In genomic region chr4:94262163-94263016, GRCh38 we compare ENCODE assay signal across 1 cellular context.
TF ChIP-seq lines count a peak whose summit lies in the region.

No MANE protein-coding gene starts in this region.

TF ChIP-seq in WTC11, 78 proteins besides CTCF, POLR2A, EP300 and RAD21 (continued from another document):
- no peak for TF ChIP-seq SP1 (CRISPR knock-in tag; conservative IDR thresholded peaks at IDR 0.05)
- TF ChIP-seq GTF2I (CRISPR knock-in tag; conservative IDR thresholded peaks at IDR 0.05) = no peak
